In genomic region chr3:55797084-55797483, GRCh38 we compare ENCODE assay signal across 26 cellular contexts.
"Had no signal": no experiment of that assay in that cellular context is flagged by ENCODE, and none has a peak within 500 bp of the region (broad histone marks: within the 10 kb centered on the region; RNA-seq: fewer than 3 reads in every experiment).

No MANE protein-coding gene starts in this region.

- H3K36me3 ChIP-seq: ascending aorta, MG63 had no signal

- H3K4me3 ChIP-seq: ascending aorta, MG63 had no signal

- H3K27ac ChIP-seq: ascending aorta had no signal

- H3K27me3 ChIP-seq: ascending aorta, MG63 had no signal

- H3K9me3 ChIP-seq: ascending aorta, MG63 had no signal

- DNase-seq: activated CD4-positive, alpha-beta T cell treated with anti-CD3 and anti-CD28 coated beads for 48 hours; activated CD4-positive, alpha-beta T cell treated with anti-CD3 and anti-CD28 coated beads, Interleukin-2, amount 50 U/mL, for 4 hours; activated CD4-positive, CD25-positive, alpha-beta regulatory T cell treated with anti-CD3 and anti-CD28 coated beads, Interleukin-2, amount 50 U/mL, for 72 hours; activated CD8-positive, alpha-beta memory T cell treated with anti-CD3 and anti-CD28 coated beads, Interleukin-2, amount 50 U/mL, for 48 hours; activated CD8-positive, alpha-beta T cell treated with anti-CD3 and anti-CD28 coated beads, Interleukin-2, amount 10 ng/mL, durations not matched to agents 7 days and 5 days; activated effector memory CD4-positive, alpha-beta T cell treated with Interleukin-2 at 50 U/mL for 16 hours; activated naive CD4-positive, alpha-beta T cell; activated T-cell treated with anti-CD3 and anti-CD28 coated beads, Interleukin-2, amount 50 U/mL, for 1 hour; amniotic stem cell; KG1; MV-4-11; NCI-H1092 treated with DMSO at 0.1 percent for 48 hours; NCI-H1417 treated with DMSO at 0.1 percent for 48 hours; NCI-H1694; NCI-H2029; NCI-H345; NCI-H510A; NCI-H526 treated with DMSO at 0.1 percent for 48 hours; NCI-H82; OCI-M1; SHP77; T-helper 17 cell; T-helper 9 cell had no signal

- H3K4me1 ChIP-seq: ascending aorta had no signal

- ATAC-seq: activated CD8-positive, alpha-beta T cell treated with anti-CD3 and anti-CD28 coated beads, Interleukin-2, amount 10 ng/mL, durations not matched to agents 7 days and 5 days; T-helper 17 cell; WTC11 had no signal
